Comparison of ENCODE assay signal across 1 cellular context in genomic region chr5:180290568-180291233, GRCh38.
TF ChIP-seq lines count a peak whose summit lies in the region.

No MANE protein-coding gene starts in this region.

TF ChIP-seq in endothelial cell of umbilical vein, 7 proteins besides CTCF, POLR2A, EP300 and RAD21 (continued from another document):
- no peak for TF ChIP-seq MAX (IDR thresholded peaks at IDR 0.05; ENCODE audit: insufficient read depth, insufficient read length)
- TF ChIP-seq FOS (IDR thresholded peaks at IDR 0.05; ENCODE audit: borderline replicate concordance, insufficient read depth, low read length): no peak
- TF ChIP-seq MYC (IDR thresholded peaks at IDR 0.05; ENCODE audit: low read depth, low read length): no peak
TF ChIP-seq in endothelial cell of umbilical vein: peak in this region for 0.
